In the genomic region with DNA sequence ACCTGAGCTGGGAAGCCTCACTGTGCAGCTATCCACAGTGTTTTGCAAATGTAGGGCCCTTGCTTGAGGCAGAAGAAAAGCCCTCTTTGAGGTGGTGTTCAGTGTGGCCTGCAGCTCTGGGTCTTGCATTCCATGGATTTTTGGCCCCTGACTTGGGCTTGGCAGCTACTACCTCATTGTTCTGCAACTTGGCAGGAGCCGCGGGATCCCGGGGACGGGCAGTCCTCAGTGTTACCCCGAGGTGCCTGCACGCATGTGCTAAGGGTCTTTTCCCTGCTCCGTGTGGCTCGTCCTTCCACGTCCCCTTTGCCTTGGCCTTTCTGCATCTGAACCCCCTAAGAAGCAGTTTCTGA, we compare ENCODE assay signal across 1 cellular context.
TF ChIP-seq lines count a peak whose summit lies in the region.

No MANE protein-coding gene starts in this region.

TF ChIP-seq in SK-N-SH, 30 proteins besides CTCF, POLR2A, EP300 and RAD21 (continued from another document):
- TF ChIP-seq, protein P1, sequence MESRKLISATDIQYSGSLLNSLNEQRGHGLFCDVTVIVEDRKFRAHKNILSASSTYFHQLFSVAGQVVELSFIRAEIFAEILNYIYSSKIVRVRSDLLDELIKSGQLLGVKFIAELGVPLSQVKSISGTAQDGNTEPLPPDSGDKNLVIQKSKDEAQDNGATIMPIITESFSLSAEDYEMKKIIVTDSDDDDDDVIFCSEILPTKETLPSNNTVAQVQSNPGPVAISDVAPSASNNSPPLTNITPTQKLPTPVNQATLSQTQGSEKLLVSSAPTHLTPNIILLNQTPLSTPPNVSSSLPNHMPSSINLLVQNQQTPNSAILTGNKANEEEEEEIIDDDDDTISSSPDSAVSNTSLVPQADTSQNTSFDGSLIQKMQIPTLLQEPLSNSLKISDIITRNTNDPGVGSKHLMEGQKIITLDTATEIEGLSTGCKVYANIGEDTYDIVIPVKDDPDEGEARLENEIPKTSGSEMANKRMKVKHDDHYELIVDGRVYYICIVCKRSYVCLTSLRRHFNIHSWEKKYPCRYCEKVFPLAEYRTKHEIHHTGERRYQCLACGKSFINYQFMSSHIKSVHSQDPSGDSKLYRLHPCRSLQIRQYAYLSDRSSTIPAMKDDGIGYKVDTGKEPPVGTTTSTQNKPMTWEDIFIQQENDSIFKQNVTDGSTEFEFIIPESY (IDR thresholded peaks at IDR 0.05; ENCODE audit: borderline replicate concordance, low read depth) = no peak
- TF ChIP-seq TCF12 (IDR thresholded peaks at IDR 0.05) (peak; percentile 74), RFX5 (IDR thresholded peaks at IDR 0.05; ENCODE audit: low read length) (no peak), NRF1 (IDR thresholded peaks at IDR 0.05; ENCODE audit: low read depth, low read length) (peak; percentile 31; the same call in 1 of the 2 replicates), REST (IDR thresholded peaks at IDR 0.05; ENCODE audit: low read depth, low read length) (0 out of 2 replicates have a peak, but pooled peaks have one; percentile 13), TEAD4 (IDR thresholded peaks at IDR 0.05; ENCODE audit: borderline replicate concordance, insufficient read depth) (peak; percentile 99), SIN3A (IDR thresholded peaks at IDR 0.05; ENCODE audit: borderline replicate concordance, low read depth, low read length) (peak; percentile 50; the same call in 1 of the 2 replicates), MXI1 (IDR thresholded peaks at IDR 0.05; ENCODE audit: low read depth, low read length) (no peak), POLR2AphosphoS5 (IDR thresholded peaks at IDR 0.05; ENCODE audit: low read depth, low read length) (peak; percentile 80), USF2 (IDR thresholded peaks at IDR 0.05; ENCODE audit: borderline replicate concordance, low read depth, low read length) (no peak), FOXJ3 (CRISPR knock-in tag; IDR thresholded peaks at IDR 0.05) (no peak), RXRA (IDR thresholded peaks at IDR 0.05; ENCODE audit: borderline replicate concordance, low read depth) (peak; percentile 63; the same call in 1 of the 2 replicates), JUND (IDR thresholded peaks at IDR 0.05) (peak; percentile 86), EZH2phosphoT487 (IDR thresholded peaks at IDR 0.05; ENCODE audit: borderline replicate concordance, low read depth) (no peak), FOSL2 (IDR thresholded peaks at IDR 0.05; ENCODE audit: borderline replicate concordance, low read depth) (peak; percentile 89), TAF1 (IDR thresholded peaks at IDR 0.05; ENCODE audit: borderline replicate concordance, low read depth, low read length) (0 out of 2 replicates have a peak, but pooled peaks have one; percentile 52), RCOR1 (IDR thresholded peaks at IDR 0.05; ENCODE audit: low read length) (no peak)
- TF ChIP-seq, protein P2, sequence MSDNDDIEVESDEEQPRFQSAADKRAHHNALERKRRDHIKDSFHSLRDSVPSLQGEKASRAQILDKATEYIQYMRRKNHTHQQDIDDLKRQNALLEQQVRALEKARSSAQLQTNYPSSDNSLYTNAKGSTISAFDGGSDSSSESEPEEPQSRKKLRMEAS (IDR thresholded peaks at IDR 0.05; ENCODE audit: low read depth) = peak; percentile 69; the same call in 1 of the 2 replicates
